Comparison of ENCODE assay signal across 11 cellular contexts in the genomic region with DNA sequence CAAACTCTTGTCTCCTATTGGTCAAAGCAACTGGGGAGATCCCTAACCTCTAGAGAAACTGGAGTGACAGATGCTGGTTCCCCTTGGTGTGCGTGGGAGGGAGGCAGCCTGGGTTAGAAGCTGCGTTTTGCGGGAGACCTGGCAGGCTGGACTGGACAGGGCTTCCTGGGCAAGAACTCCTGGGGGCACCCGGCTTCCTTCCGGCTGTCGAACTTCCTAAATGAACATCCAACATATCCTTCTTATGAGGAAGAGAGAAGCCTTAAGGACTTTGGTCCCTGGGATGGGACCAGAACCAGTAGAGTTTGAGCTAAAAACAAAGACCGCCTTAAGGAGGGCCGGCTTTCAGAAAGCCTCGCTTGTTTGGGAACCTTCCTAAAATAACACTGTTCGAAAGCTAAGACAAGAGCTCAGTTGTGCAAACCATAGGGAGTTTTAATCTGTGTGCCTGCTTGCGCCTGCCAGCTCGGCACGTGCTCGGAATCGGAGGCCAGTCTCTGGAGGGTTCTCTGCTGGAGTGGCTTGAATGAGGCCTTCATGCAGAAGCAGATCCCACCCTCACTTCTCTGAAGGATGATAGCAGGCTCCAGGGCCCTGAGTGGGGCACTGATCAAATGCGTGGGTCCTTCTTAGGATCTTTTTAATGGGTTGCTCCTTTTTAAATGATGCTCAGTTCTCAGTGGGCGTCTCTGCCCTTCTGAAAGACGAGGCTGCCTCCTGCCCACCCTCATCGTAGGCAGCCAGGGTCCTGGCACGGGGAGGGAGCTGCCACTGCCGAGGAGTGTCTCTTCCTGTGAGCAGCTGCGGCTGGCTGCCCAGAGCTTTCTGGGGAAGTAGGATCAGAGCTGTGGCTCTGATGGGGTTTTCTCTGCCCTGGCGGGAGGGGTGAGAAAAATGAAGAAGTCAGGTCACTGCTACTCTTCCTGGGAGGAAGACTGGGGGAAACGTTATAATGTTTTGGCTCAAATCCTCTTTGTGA. TPM values are rescaled to one million over a fixed set of nuclear protein-coding genes. Genes with fewer than 3 reads are reported as not detected.
DNase-seq lines count a peak whose midpoint lies in the region; ATAC-seq and TF ChIP-seq lines count a peak whose summit lies in the region.
"Had no signal": no experiment of that assay in that cellular context is flagged by ENCODE, and none has a peak within 500 bp of the region (broad histone marks: within the 10 kb centered on the region; RNA-seq: fewer than 3 reads in every experiment).

No MANE protein-coding gene starts in this region.

- DNase-seq in DMS 273 treated with DMSO at 0.1 percent for 48 hours (lab: John Stamatoyannopoulos, UW) (peak; percentile 39), SK-MEL-5 (ENCODE audit: low read depth, low spot score) (peak; percentile 92), fibroblast of the aortic adventitia (ENCODE audit: low read depth) (peak; percentile 67), pons (ENCODE audit: low spot score) (peak; percentile 87), osteocyte (ENCODE audit: extremely low spot score, unreplicated experiment) (no peak), SJCRH30 (no peak)
- DNase-seq: activated CD4-positive, CD25-positive, alpha-beta regulatory T cell; cortex of kidney; stimulated activated CD4-positive, alpha-beta T cell treated with anti-CD3 and anti-CD28 coated beads, Interleukin-4, amount 100 ng/mL, for 1 hour had no signal

- no peaks in the 10 kb centered on the region for H3K36me3 Mint-ChIP-seq in osteocyte (ENCODE audit: unreplicated experiment)

- peaks cover 13% of the 10 kb centered on the region for H3K27me3 ChIP-seq in SJCRH30

- H3K27me3 Mint-ChIP-seq in osteocyte (ENCODE audit: unreplicated experiment): peaks cover 23% of the 10 kb centered on the region

- H3K27ac Mint-ChIP-seq in osteocyte (ENCODE audit: unreplicated experiment): no peak overlapping the region

- no peak overlapping the region for H3K4me3 Mint-ChIP-seq in osteocyte (ENCODE audit: unreplicated experiment)

- H3K27ac ChIP-seq in SJCRH30: no peak overlapping the region

- TF ChIP-seq CTCF in fibroblast of the aortic adventitia (IDR thresholded peaks at IDR 0.05; ENCODE audit: insufficient read depth, low read length): no peak
- no peak for TF ChIP-seq CTCF in osteocyte (IDR thresholded peaks at IDR 0.05)

- peaks cover 2% of the 10 kb centered on the region for H3K4me1 Mint-ChIP-seq in osteocyte (ENCODE audit: unreplicated experiment)

- no peaks in the 10 kb centered on the region for H3K9me3 ChIP-seq in SJCRH30 (replicated peaks)

- in situ Hi-C loops in SK-MEL-5 (cut with HindIII; ENCODE audit: low pct_unique_long_range_greater_than_20kb, low sequenced_read_pairs): no loop called here

- ATAC-seq in HG02870 (IDR thresholded peaks at IDR 0.05; ENCODE audit: unreplicated experiment) (no peak), GM21390 (IDR thresholded peaks at IDR 0.05; ENCODE audit: unreplicated experiment) (no peak)

- no peaks in the 10 kb centered on the region for H3K4me1 ChIP-seq in SJCRH30

- no peaks in the 10 kb centered on the region for H3K36me3 ChIP-seq in SJCRH30

- no peaks in the 10 kb centered on the region for H3K9me3 Mint-ChIP-seq in osteocyte (ENCODE audit: unreplicated experiment)

- H3K4me3 ChIP-seq in fibroblast of the aortic adventitia (ENCODE audit: low read depth, low read length): no peak overlapping the region
- no peak overlapping the region for H3K4me3 ChIP-seq in SJCRH30

RNA-seq across cellular contexts. Expression of a gene that starts 30.8 kb away (rescaled TPM):
- 5.3 and 10.0 TPM in 2 replicates for total RNA-seq in SK-MEL-5 (2014; rRNA removed; shearing (Covaris generic))
- 9.1 and 9.7 TPM in 2 replicates for polyA plus RNA-seq in SK-MEL-5 (2015; cell fraction: cytosol; rRNA removed)
- 21.8 and 38.5 TPM in 2 replicates for polyA plus RNA-seq in SK-MEL-5 (2015; cell fraction: nucleus; rRNA removed)
- 0.18 and 0.33 TPM in 2 replicates for total RNA-seq in fibroblast of the aortic adventitia (ENCODE audit: low replicate concordance)
- 7.0 and 8.5 TPM in 2 replicates for total RNA-seq in osteocyte
- 0.85 and 0.89 TPM in 2 replicates for total RNA-seq in SJCRH30 (2014; rRNA removed; shearing (Covaris generic))

Comparison
In these comparisons a context has a peak if more than half of its experiments do, and no peak if none do; other contexts are left out.
1. DNase-seq: peak in DMS 273 treated with DMSO at 0.1 percent for 48 hours (single experiment), SK-MEL-5 (single experiment), fibroblast of the aortic adventitia (single experiment) and pons (single experiment); none in osteocyte (single experiment) and SJCRH30 (0 of 2).